Comparison of ENCODE assay signal across 10 cellular contexts in genomic region chr5:141478321-141478945, GRCh38. TPM values are rescaled to one million over a fixed set of nuclear protein-coding genes. Genes with fewer than 3 reads are reported as not detected.
DNase-seq lines count a peak whose midpoint lies in the region; ATAC-seq and TF ChIP-seq lines count a peak whose summit lies in the region.
"Had no signal": no experiment of that assay in that cellular context is flagged by ENCODE, and none has a peak within 500 bp of the region (broad histone marks: within the 10 kb centered on the region; RNA-seq: fewer than 3 reads in every experiment).

No MANE protein-coding gene starts in this region.

- H3K27me3 ChIP-seq in kidney epithelial cell (ENCODE audit: control insufficient read depth, insufficient read depth, low read length): peaks cover 9% of the 10 kb centered on the region
- no peaks in the 10 kb centered on the region for H3K27me3 ChIP-seq in thyroid gland

- in situ Hi-C loops in astrocyte of the cerebellum (cut with HindIII; ENCODE audit: low sequenced_read_pairs): no loop called here

- H3K27ac Mint-ChIP-seq in activated T-cell treated with anti-CD3 and anti-CD28 coated beads, Interleukin-2, amount 50 U/mL, for 24 hours: no peak overlapping the region

- H3K9me3 Mint-ChIP-seq in activated T-cell treated with anti-CD3 and anti-CD28 coated beads, Interleukin-2, amount 50 U/mL, for 24 hours: no peaks in the 10 kb centered on the region

- H3K4me3 ChIP-seq in astrocyte of the cerebellum (ENCODE audit: low read depth, low read length) (peak overlapping the region; percentile 60), kidney epithelial cell (ENCODE audit: low read depth, low read length) (peak overlapping the region; percentile 17), thyroid gland (replicated peaks in 1 of 3) (no peak overlapping the region)
- H3K4me3 ChIP-seq: HAP-1 had no signal

- H3K4me3 Mint-ChIP-seq in activated T-cell treated with anti-CD3 and anti-CD28 coated beads, Interleukin-2, amount 50 U/mL, for 24 hours: no peak overlapping the region

- H3K36me3 Mint-ChIP-seq in activated T-cell treated with anti-CD3 and anti-CD28 coated beads, Interleukin-2, amount 50 U/mL, for 24 hours (ENCODE audit: low read depth): no peaks in the 10 kb centered on the region

- H3K27ac ChIP-seq in thyroid gland: no peak overlapping the region

- H3K4me1 Mint-ChIP-seq in activated T-cell treated with anti-CD3 and anti-CD28 coated beads, Interleukin-2, amount 50 U/mL, for 24 hours (ENCODE audit: low read depth): peaks cover 28% of the 10 kb centered on the region

- peaks cover 86% of the 10 kb centered on the region for H3K27me3 Mint-ChIP-seq in activated T-cell treated with anti-CD3 and anti-CD28 coated beads, Interleukin-2, amount 50 U/mL, for 24 hours

- no peak for TF ChIP-seq POLR2A in thyroid gland (IDR thresholded peaks at IDR 0.05)

- H3K4me1 ChIP-seq in thyroid gland: peaks cover 14 to 35% of the 10 kb centered on the region in 2 donors

- DNase-seq in HT1080 (ENCODE audit: low read depth) (peak; percentile 33), astrocyte of the cerebellum (ENCODE audit: low read depth) (no peak), kidney epithelial cell (ENCODE audit: low read depth) (no peak), thyroid gland (peak; percentile 87 to 89), NCI-H226 (no peak), germinal center (ENCODE audit: low spot score) (no peak)
- no peak for DNase-seq in activated T-cell treated with anti-CD3 and anti-CD28 coated beads, Interleukin-2, amount 50 U/mL, for 24 hours
- DNase-seq: stimulated activated CD4-positive, alpha-beta T cell treated with anti-CD3 and anti-CD28 coated beads, Interleukin-15, amount 100 ng/mL, for 24 hours had no signal

- WGBS in thyroid gland, 2 donors: 25 to 34% methylated on average over 13 to 20 of the region's 20 CpGs

- H3K36me3 ChIP-seq in kidney epithelial cell (ENCODE audit: control insufficient read depth, insufficient read depth, low read length): no peaks in the 10 kb centered on the region
- no peaks in the 10 kb centered on the region for H3K36me3 ChIP-seq in thyroid gland
- H3K36me3 ChIP-seq: HAP-1 had no signal

- H3K9me3 ChIP-seq in thyroid gland: no peaks in the 10 kb centered on the region
- H3K9me3 ChIP-seq: HAP-1 had no signal

- no peak for ATAC-seq in HG03097 (IDR thresholded peaks at IDR 0.05; ENCODE audit: low FRiP score, unreplicated experiment)

- TF ChIP-seq CTCF in astrocyte of the cerebellum (IDR thresholded peaks at IDR 0.05; ENCODE audit: low read depth, low read length, missing control alignments) (peak; percentile 52), kidney epithelial cell (IDR thresholded peaks at IDR 0.05; ENCODE audit: insufficient read depth, low read length, poor library complexity, severe bottlenecking) (peak; percentile 46), thyroid gland (IDR thresholded peaks at IDR 0.05) (peak in 4 of 6 experiments; percentile 25 to 57 (median 49))

- intact Hi-C loops in thyroid gland (cut with DNase I): loop anchor here (5.0 to 10.0 kb wide), 2 partner anchors 39 to 76 kb away; no protein-coding TSS in a partner anchor

RNA-seq across cellular contexts. Expression of gene PCDHGC3, which starts 2.7 kb away (rescaled TPM):
- 36.5 and 44.6 TPM in 2 replicates for total RNA-seq in HT1080 (2014; rRNA removed; shearing (Covaris generic))
- 42.6 and 52.1 TPM in 2 replicates for polyA plus RNA-seq in HT1080 (2015; cell fraction: cytosol; rRNA removed)
- polyA plus RNA-seq in HT1080 (2015; cell fraction: nucleus; rRNA removed): 60.1 and 79.7 TPM in 2 replicates
- total RNA-seq in kidney epithelial cell (41.9 and 47.3 TPM in 2 replicates), thyroid gland (10 to 100 TPM; 24.7 to 31.5 (median 27.6) TPM)

RNA-seq across cellular contexts. Expression of gene PCDHGC4, which starts 6.4 kb away (rescaled TPM):
- 0.14 and 0.33 TPM in 2 replicates for total RNA-seq in HT1080 (2014; rRNA removed; shearing (Covaris generic))
- polyA plus RNA-seq in HT1080 (2015; cell fraction: cytosol; rRNA removed): 0.03 and 0.09 TPM in 2 replicates
- polyA plus RNA-seq in HT1080 (2015; cell fraction: nucleus; rRNA removed): 0.14 and 0.24 TPM in 2 replicates
- total RNA-seq in kidney epithelial cell: 0.62 and 1.1 TPM in 2 replicates
- 10 to 100 TPM in 1 of 4 donors, 1 to 10 TPM in 3; 2.5 to 10.7 (median 4.8) TPM for total RNA-seq in thyroid gland

RNA-seq across cellular contexts. Expression of gene PCDHGC5, which starts 10.4 kb away (rescaled TPM):
- total RNA-seq in HT1080 (2014; rRNA removed; shearing (Covaris generic)): 0.87 and 1.4 TPM in 2 replicates
- polyA plus RNA-seq in HT1080 (2015; cell fraction: cytosol; rRNA removed): 0.46 and 0.49 TPM in 2 replicates
- 4.1 and 5.0 TPM in 2 replicates for polyA plus RNA-seq in HT1080 (2015; cell fraction: nucleus; rRNA removed)
- 0.54 and 0.89 TPM in 2 replicates for total RNA-seq in kidney epithelial cell
- 1 to 10 TPM; 1.8 to 3.4 (median 2.1) TPM for total RNA-seq in thyroid gland

RNA-seq across cellular contexts. Expression of gene PCDHGA12, which starts 48.1 kb away (rescaled TPM):
- 0.66 and 0.70 TPM in 2 replicates for total RNA-seq in HT1080 (2014; rRNA removed; shearing (Covaris generic))
- polyA plus RNA-seq in HT1080 (2015; cell fraction: cytosol; rRNA removed): 1.2 and 1.3 TPM in 2 replicates
- polyA plus RNA-seq in HT1080 (2015; cell fraction: nucleus; rRNA removed): 2.3 and 2.9 TPM in 2 replicates
- total RNA-seq in kidney epithelial cell (2.1 and 3.6 TPM in 2 replicates), thyroid gland (10 to 100 TPM in 2 of 4 donors, 1 to 10 TPM in 2; 9.4 to 13.5 (median 10.7) TPM)

RNA-seq across cellular contexts. Expression of gene PCDHGA11, which starts 57.6 kb away (rescaled TPM):
- 0.42 and 0.50 TPM in 2 replicates for total RNA-seq in HT1080 (2014; rRNA removed; shearing (Covaris generic))
- polyA plus RNA-seq in HT1080 (2015; cell fraction: cytosol; rRNA removed): 0.16 and 0.24 TPM in 2 replicates
- 0.84 and 0.88 TPM in 2 replicates for polyA plus RNA-seq in HT1080 (2015; cell fraction: nucleus; rRNA removed)
- total RNA-seq in kidney epithelial cell (6.7 and 7.4 TPM in 2 replicates), thyroid gland (1 to 10 TPM; 8.0 to 9.5 (median 8.2) TPM)

Comparison
In these comparisons a context has a peak if more than half of its experiments do, and no peak if none do; other contexts are left out.
1. DNase-seq: peak in HT1080 (single experiment) and thyroid gland (2 of 2); none in astrocyte of the cerebellum (single experiment), kidney epithelial cell (single experiment), NCI-H226 (single experiment), activated T-cell treated with anti-CD3 and anti-CD28 coated beads, Interleukin-2, amount 50 U/mL, for 24 hours (single experiment) and germinal center (single experiment).
2. H3K4me3 ChIP-seq: peak in astrocyte of the cerebellum (single experiment) and kidney epithelial cell (single experiment); none in thyroid gland (0 of 3).
3. Peak in every context shown above with its lines, with median percentiles within 50 percentile points of each other: CTCF ChIP-seq.